Comparison of ENCODE assay signal across 14 cellular contexts in the genomic region with DNA sequence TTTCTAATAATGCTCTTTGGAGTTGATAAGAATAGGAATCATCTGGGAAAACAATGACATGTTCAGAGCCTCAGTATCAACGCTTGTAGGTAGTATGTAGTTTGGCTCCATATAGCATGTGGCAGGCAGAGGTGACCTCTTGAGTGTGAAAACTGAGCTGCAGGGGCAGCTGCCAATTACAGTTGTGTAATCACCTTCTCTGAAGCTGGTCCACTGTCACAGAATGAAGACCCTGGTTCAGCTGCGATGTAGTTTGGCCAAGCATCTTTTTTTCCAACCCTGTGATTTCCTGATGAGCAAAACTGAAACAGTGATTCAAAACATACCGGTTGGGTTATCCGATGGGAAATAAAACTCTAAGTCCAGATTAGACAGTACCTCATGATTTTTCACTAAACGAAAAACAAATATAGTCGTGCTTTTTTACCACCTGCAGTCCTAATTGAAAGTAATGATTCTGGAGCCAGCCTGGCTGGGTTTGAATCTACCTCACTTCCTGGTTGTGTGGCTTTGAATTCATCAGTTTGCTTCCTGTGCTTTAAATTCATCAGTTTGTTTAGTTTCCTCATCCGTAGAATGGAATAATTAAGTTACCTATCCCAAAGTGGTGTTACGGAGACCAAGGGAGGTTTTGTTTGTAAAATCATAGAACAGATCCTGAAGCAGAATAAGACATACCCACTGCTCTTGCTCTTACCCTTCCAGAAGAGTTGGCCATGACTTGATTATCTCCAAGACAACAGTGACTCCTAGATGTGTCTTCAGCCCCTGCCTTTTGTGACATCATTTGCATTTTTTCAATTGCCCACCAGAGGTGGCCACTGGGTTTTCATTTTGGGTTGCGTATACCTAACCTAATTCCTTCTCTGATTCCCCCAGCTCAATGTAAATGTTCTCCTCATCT.
DNase-seq lines count a peak whose midpoint lies in the region; ATAC-seq, FAIRE-seq and TF ChIP-seq lines count a peak whose summit lies in the region.
"Had no signal": no experiment of that assay in that cellular context is flagged by ENCODE, and none has a peak within 500 bp of the region (broad histone marks: within the 10 kb centered on the region; RNA-seq: fewer than 3 reads in every experiment).

No MANE protein-coding gene starts in this region.

- peak overlapping the region; percentile 9 for H3K4me3 Mint-ChIP-seq in activated CD8-positive, alpha-beta memory T cell treated with anti-CD3 and anti-CD28 coated beads, Interleukin-2, amount 10 ng/mL, durations not matched to agents 7 days and 5 days
- H3K4me3 Mint-ChIP-seq in WTC11, result no peak overlapping the region
- H3K4me3 Mint-ChIP-seq in natural killer cell treated with Interleukin-12 subunit alpha and Interleukin-12 subunit beta and Interleukin-15 and Interleukin-18, amount 100 ng/mL, for 72 hours, result peak overlapping the region; percentile 48
- H3K4me3 Mint-ChIP-seq: mesothelial cell of epicardium had no signal

- H3K27me3 Mint-ChIP-seq in activated CD8-positive, alpha-beta memory T cell treated with anti-CD3 and anti-CD28 coated beads, Interleukin-2, amount 10 ng/mL, durations not matched to agents 7 days and 5 days, result peaks cover 24% of the 10 kb centered on the region
- H3K27me3 Mint-ChIP-seq in WTC11 (ENCODE audit: low read depth), result no peaks in the 10 kb centered on the region
- peaks cover 2 to 16% of the 10 kb centered on the region in 2 donors for H3K27me3 Mint-ChIP-seq in natural killer cell treated with Interleukin-12 subunit alpha and Interleukin-12 subunit beta and Interleukin-15 and Interleukin-18, amount 100 ng/mL, for 72 hours

- peak; percentile 70 for FAIRE-seq in GM18507 (lab: Jason Lieb, UNC)

- no peaks in the 10 kb centered on the region for H3K36me3 Mint-ChIP-seq in activated CD8-positive, alpha-beta memory T cell treated with anti-CD3 and anti-CD28 coated beads, Interleukin-2, amount 10 ng/mL, durations not matched to agents 7 days and 5 days
- peaks cover 16% of the 10 kb centered on the region for H3K36me3 Mint-ChIP-seq in WTC11
- H3K36me3 Mint-ChIP-seq in natural killer cell treated with Interleukin-12 subunit alpha and Interleukin-12 subunit beta and Interleukin-15 and Interleukin-18, amount 100 ng/mL, for 72 hours, result no peaks in the 10 kb centered on the region
- H3K36me3 Mint-ChIP-seq: mesothelial cell of epicardium had no signal

- peaks cover 16% of the 10 kb centered on the region for H3K4me1 Mint-ChIP-seq in activated CD8-positive, alpha-beta memory T cell treated with anti-CD3 and anti-CD28 coated beads, Interleukin-2, amount 10 ng/mL, durations not matched to agents 7 days and 5 days
- H3K4me1 Mint-ChIP-seq in WTC11, result peaks cover 40% of the 10 kb centered on the region
- H3K4me1 Mint-ChIP-seq in natural killer cell treated with Interleukin-12 subunit alpha and Interleukin-12 subunit beta and Interleukin-15 and Interleukin-18, amount 100 ng/mL, for 72 hours (ENCODE audit: low read depth in 2 of 2), result peaks cover 11 to 22% of the 10 kb centered on the region in 2 donors
- H3K4me1 Mint-ChIP-seq: mesothelial cell of epicardium had no signal

- TF ChIP-seq CTCF in WTC11 (IDR thresholded peaks at IDR 0.05), result no peak

- POLR2A ChIA-PET in WTC11 (lab: Charles Lee), result no interaction called here

- H3K9me3 Mint-ChIP-seq in activated CD8-positive, alpha-beta memory T cell treated with anti-CD3 and anti-CD28 coated beads, Interleukin-2, amount 10 ng/mL, durations not matched to agents 7 days and 5 days (ENCODE audit: low read depth), result no peaks in the 10 kb centered on the region
- peaks cover 19% of the 10 kb centered on the region for H3K9me3 Mint-ChIP-seq in WTC11
- no peaks in the 10 kb centered on the region for H3K9me3 Mint-ChIP-seq in natural killer cell treated with Interleukin-12 subunit alpha and Interleukin-12 subunit beta and Interleukin-15 and Interleukin-18, amount 100 ng/mL, for 72 hours

- peak overlapping the region; percentile 58 for H3K27ac Mint-ChIP-seq in activated CD8-positive, alpha-beta memory T cell treated with anti-CD3 and anti-CD28 coated beads, Interleukin-2, amount 10 ng/mL, durations not matched to agents 7 days and 5 days
- H3K27ac Mint-ChIP-seq in WTC11, result peak overlapping the region; percentile 33; the same call in 1 of the 2 replicates
- peak overlapping the region in 1 of 2 donors; percentile 13 for H3K27ac Mint-ChIP-seq in natural killer cell treated with Interleukin-12 subunit alpha and Interleukin-12 subunit beta and Interleukin-15 and Interleukin-18, amount 100 ng/mL, for 72 hours
- H3K27ac Mint-ChIP-seq: mesothelial cell of epicardium had no signal

- ATAC-seq in activated CD8-positive, alpha-beta memory T cell treated with anti-CD3 and anti-CD28 coated beads, Interleukin-2, amount 10 ng/mL, durations not matched to agents 7 days and 5 days, result peak; percentile 61
- peak; percentile 62 for ATAC-seq in WTC11
- ATAC-seq in natural killer cell treated with Interleukin-12 subunit alpha and Interleukin-12 subunit beta and Interleukin-15 and Interleukin-18, amount 100 ng/mL, for 72 hours, result peak in 1 of 2 donors; percentile 48

- CTCF ChIA-PET in activated CD8-positive, alpha-beta memory T cell treated with anti-CD3 and anti-CD28 coated beads, Interleukin-2, amount 10 ng/mL, durations not matched to agents 7 days and 5 days (lab: Charles Lee), result interaction anchor here (1.3 to 2.6 kb wide), 2 partner anchors 9 to 60 kb away, joined by 5 to 6 read pairs; no protein-coding TSS in a partner anchor
- CTCF ChIA-PET in WTC11 (lab: Charles Lee), result interaction anchor here (0.7 to 2.9 kb wide), 3 partner anchors 9 to 166 kb away, joined by 3 to 19 read pairs (median 4); no protein-coding TSS in a partner anchor

- no peak for DNase-seq in activated CD8-positive, alpha-beta memory T cell treated with anti-CD3 and anti-CD28 coated beads, Interleukin-2, amount 10 ng/mL, durations not matched to agents 7 days and 5 days
- no peak for DNase-seq in activated CD8-positive, alpha-beta memory T cell treated with anti-CD3 and anti-CD28 coated beads, Interleukin-2, amount 50 U/mL, for 4 hours
- DNase-seq in GM18507 (ENCODE audit: extremely low spot score, insufficient read length, low read depth), result no peak
- DNase-seq in WTC11 (ENCODE audit: low spot score), result no peak
- DNase-seq in natural killer cell treated with Interleukin-12 subunit alpha and Interleukin-12 subunit beta and Interleukin-15 and Interleukin-18, amount 100 ng/mL, for 72 hours (ENCODE audit: low spot score), result no peak
- DNase-seq in NCI-H226, result no peak
- no peak for DNase-seq in NCI-H1694 treated with DMSO at 0.1 percent for 48 hours (lab: John Stamatoyannopoulos, UW)
- DNase-seq in NCI-H748 (lab: John Stamatoyannopoulos, UW; ENCODE audit: unreplicated experiment), result no peak
- DNase-seq: Caco-2, islet precursor cell, NCI-H2029, NCI-H69, SHP77 had no signal

TF ChIP-seq in WTC11, 78 proteins besides CTCF, POLR2A, EP300 and RAD21:
- TF ChIP-seq, protein P1, sequence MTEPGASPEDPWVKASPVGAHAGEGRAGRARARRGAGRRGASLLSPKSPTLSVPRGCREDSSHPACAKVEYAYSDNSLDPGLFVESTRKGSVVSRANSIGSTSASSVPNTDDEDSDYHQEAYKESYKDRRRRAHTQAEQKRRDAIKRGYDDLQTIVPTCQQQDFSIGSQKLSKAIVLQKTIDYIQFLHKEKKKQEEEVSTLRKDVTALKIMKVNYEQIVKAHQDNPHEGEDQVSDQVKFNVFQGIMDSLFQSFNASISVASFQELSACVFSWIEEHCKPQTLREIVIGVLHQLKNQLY (CRISPR knock-in tag; IDR thresholded peaks at IDR 0.05), result no peak
- TF ChIP-seq TEAD4 (CRISPR knock-in tag; IDR thresholded peaks at IDR 0.05), result no peak
- TF ChIP-seq JAZF1 (CRISPR knock-in tag; IDR thresholded peaks at IDR 0.05), result no peak
- TF ChIP-seq, protein P2, sequence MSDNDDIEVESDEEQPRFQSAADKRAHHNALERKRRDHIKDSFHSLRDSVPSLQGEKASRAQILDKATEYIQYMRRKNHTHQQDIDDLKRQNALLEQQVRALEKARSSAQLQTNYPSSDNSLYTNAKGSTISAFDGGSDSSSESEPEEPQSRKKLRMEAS (CRISPR knock-in tag; IDR thresholded peaks at IDR 0.05), result no peak
- no peak for TF ChIP-seq NR3C1 (CRISPR knock-in tag; conservative IDR thresholded peaks at IDR 0.05; ENCODE audit: low read depth)
- TF ChIP-seq, protein P3, sequence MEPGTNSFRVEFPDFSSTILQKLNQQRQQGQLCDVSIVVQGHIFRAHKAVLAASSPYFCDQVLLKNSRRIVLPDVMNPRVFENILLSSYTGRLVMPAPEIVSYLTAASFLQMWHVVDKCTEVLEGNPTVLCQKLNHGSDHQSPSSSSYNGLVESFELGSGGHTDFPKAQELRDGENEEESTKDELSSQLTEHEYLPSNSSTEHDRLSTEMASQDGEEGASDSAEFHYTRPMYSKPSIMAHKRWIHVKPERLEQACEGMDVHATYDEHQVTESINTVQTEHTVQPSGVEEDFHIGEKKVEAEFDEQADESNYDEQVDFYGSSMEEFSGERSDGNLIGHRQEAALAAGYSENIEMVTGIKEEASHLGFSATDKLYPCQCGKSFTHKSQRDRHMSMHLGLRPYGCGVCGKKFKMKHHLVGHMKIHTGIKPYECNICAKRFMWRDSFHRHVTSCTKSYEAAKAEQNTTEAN (CRISPR knock-in tag; IDR thresholded peaks at IDR 0.05), result no peak
- TF ChIP-seq, protein P4, sequence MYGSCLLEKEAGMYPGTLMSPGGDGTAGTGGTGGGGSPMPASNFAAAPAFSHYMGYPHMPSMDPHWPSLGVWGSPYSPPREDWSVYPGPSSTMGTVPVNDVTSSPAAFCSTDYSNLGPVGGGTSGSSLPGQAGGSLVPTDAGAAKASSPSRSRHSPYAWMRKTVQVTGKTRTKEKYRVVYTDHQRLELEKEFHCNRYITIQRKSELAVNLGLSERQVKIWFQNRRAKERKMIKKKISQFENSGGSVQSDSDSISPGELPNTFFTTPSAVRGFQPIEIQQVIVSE (CRISPR knock-in tag; IDR thresholded peaks at IDR 0.05; ENCODE audit: borderline replicate concordance), result no peak
- no peak for TF ChIP-seq GABPB1 (CRISPR knock-in tag; IDR thresholded peaks at IDR 0.05)
- TF ChIP-seq, protein P5, sequence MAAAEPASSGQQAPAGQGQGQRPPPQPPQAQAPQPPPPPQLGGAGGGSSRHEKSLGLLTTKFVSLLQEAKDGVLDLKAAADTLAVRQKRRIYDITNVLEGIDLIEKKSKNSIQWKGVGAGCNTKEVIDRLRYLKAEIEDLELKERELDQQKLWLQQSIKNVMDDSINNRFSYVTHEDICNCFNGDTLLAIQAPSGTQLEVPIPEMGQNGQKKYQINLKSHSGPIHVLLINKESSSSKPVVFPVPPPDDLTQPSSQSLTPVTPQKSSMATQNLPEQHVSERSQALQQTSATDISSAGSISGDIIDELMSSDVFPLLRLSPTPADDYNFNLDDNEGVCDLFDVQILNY (CRISPR knock-in tag; IDR thresholded peaks at IDR 0.05), result no peak
- TF ChIP-seq EMX1 (CRISPR knock-in tag; IDR thresholded peaks at IDR 0.05), result no peak
- no peak for TF ChIP-seq ATF1 (CRISPR knock-in tag; IDR thresholded peaks at IDR 0.05)
